ENCODE assay signal across 8 cellular contexts in the genomic region with DNA sequence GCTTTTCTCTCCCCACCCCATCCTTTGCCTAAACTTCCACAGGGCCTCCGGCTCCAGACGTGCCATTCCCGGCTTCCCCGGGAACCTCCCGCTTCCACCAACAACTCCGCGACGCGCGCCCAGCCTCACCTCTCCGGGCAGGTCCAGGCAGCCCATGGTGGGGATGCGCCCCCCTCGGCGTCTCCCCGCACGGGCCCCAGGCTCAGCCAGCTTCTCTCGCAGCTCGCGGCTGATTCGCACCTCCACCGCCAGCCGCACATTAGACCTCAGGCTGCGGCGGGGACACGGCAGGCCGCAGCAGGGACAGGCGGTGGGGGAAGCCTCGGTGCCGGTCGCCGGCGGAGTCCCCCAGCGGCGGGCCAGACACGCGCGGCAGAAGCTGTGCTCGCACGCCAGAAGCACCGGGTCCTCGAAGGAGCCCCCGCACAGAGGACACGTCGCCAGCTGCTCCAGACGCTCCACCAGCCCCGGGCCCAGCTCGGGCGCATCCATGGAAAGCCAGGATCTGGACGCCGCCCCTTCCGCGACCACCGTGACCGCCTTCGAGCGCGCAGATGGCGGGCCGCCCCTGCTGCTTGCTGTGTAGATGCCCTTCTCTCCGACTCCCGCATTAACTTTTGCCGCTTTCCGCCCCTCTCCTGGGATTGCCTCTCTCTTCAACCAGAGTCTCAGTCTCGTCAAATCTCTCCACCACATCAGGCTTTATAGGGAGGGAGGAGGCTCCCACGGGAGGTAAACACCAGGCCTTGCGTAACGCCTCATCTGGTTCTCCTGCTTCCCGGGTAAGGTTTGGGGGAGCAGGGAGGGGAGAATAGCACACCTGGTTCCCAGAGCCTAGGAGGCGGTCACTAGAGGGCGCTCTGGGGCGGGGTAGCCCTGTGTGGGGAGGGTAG. TPM values are rescaled to one million over a fixed set of nuclear protein-coding genes. Genes with fewer than 3 reads are reported as not detected.
A peak's percentile ranks its signal among the peaks of the same experiment; 100 is the strongest.
DNase-seq lines count a peak whose midpoint lies in the region; ATAC-seq and FAIRE-seq lines count a peak whose summit lies in the region.

RNF39 (minus strand) TSS at position 676 of the 893 bp plus-strand sequence; CDS start at position 492, 184 bp downstream.

- intact Hi-C loops in left ventricle myocardium superior (cut with micrococcal nuclease): no loop called here

- no peaks in the 10 kb centered on the region for H3K9me3 ChIP-seq in small intestine (ENCODE audit: control insufficient read depth, low read depth)

- H3K4me1 Mint-ChIP-seq in activated CD4-positive, alpha-beta T cell treated with anti-CD3 and anti-CD28 coated beads, Interleukin-2, amount 10 ng/mL, durations not matched to agents 7 days and 5 days: peaks cover 49% of the 10 kb centered on the region
- H3K4me1 Mint-ChIP-seq in activated T-cell treated with anti-CD3 and anti-CD28 coated beads, Interleukin-2, amount 50 U/mL, for 4 hours (ENCODE audit: low read depth): peaks cover 47% of the 10 kb centered on the region

- peaks cover 17% of the 10 kb centered on the region for H3K36me3 Mint-ChIP-seq in activated CD4-positive, alpha-beta T cell treated with anti-CD3 and anti-CD28 coated beads, Interleukin-2, amount 10 ng/mL, durations not matched to agents 7 days and 5 days (ENCODE audit: low read depth)
- peaks cover 7% of the 10 kb centered on the region for H3K36me3 Mint-ChIP-seq in activated T-cell treated with anti-CD3 and anti-CD28 coated beads, Interleukin-2, amount 50 U/mL, for 4 hours (ENCODE audit: insufficient read depth)

- POLR2A ChIA-PET in activated CD4-positive, alpha-beta T cell treated with anti-CD3 and anti-CD28 coated beads, Interleukin-2, amount 10 ng/mL, durations not matched to agents 7 days and 5 days (lab: Charles Lee): no interaction called here

- no peak within 1 kb of the TSS for H3K27ac ChIP-seq in small intestine (ENCODE audit: low read depth in 1 of 2, low read length in 1 of 2)

- ATAC-seq in activated T-cell treated with anti-CD3 and anti-CD28 coated beads, Interleukin-2, amount 50 U/mL, for 4 hours: peak; percentile 45 to 52
- ATAC-seq in left ventricle myocardium superior (no peak), HG03520 (IDR thresholded peaks at IDR 0.05; ENCODE audit: unreplicated experiment) (no peak), GM21360 (IDR thresholded peaks at IDR 0.05; ENCODE audit: unreplicated experiment) (no peak)

- H3K27me3 Mint-ChIP-seq in activated CD4-positive, alpha-beta T cell treated with anti-CD3 and anti-CD28 coated beads, Interleukin-2, amount 10 ng/mL, durations not matched to agents 7 days and 5 days: peaks cover 81% of the 10 kb centered on the region
- H3K27me3 Mint-ChIP-seq in activated T-cell treated with anti-CD3 and anti-CD28 coated beads, Interleukin-2, amount 50 U/mL, for 4 hours (ENCODE audit: low read depth): peaks cover 54% of the 10 kb centered on the region

- no peak for DNase-seq in activated CD4-positive, alpha-beta T cell treated with anti-CD3 and anti-CD28 coated beads, Interleukin-2, amount 10 ng/mL, durations not matched to agents 7 days and 5 days
- DNase-seq in activated CD4-positive, alpha-beta T cell treated with anti-CD3 and anti-CD28 coated beads, Interleukin-2, amount 50 U/mL, for 4 hours: no peak
- DNase-seq in activated T-cell treated with anti-CD3 and anti-CD28 coated beads, Interleukin-2, amount 50 U/mL, for 4 hours: no peak
- DNase-seq in left ventricle myocardium superior (peak; percentile 31), small intestine (peak; percentile 48), midbrain (lab: John Stamatoyannopoulos, UW) (no peak)

- CTCF ChIA-PET in activated CD4-positive, alpha-beta T cell treated with anti-CD3 and anti-CD28 coated beads, Interleukin-2, amount 10 ng/mL, durations not matched to agents 7 days and 5 days (lab: Charles Lee): interaction anchor here (0.5 to 1.7 kb wide), 5 partner anchors 9 to 1324 kb away, joined by 3 to 5 read pairs (median 4); partner anchors contain the start of gene PPP1R11

- peaks cover 6% of the 10 kb centered on the region in 2 donors for H3K4me1 ChIP-seq in small intestine (ENCODE audit: control insufficient read depth in 2 of 2, insufficient read depth in 1 of 2, low read depth in 1 of 2, low read length in 1 of 2)

- peak within 1 kb of the TSS; percentile 15 for H3K27ac Mint-ChIP-seq in activated CD4-positive, alpha-beta T cell treated with anti-CD3 and anti-CD28 coated beads, Interleukin-2, amount 10 ng/mL, durations not matched to agents 7 days and 5 days

- FAIRE-seq in small intestine (lab: Jason Lieb, UNC): no peak

- no peaks in the 10 kb centered on the region for H3K9me3 Mint-ChIP-seq in activated CD4-positive, alpha-beta T cell treated with anti-CD3 and anti-CD28 coated beads, Interleukin-2, amount 10 ng/mL, durations not matched to agents 7 days and 5 days
- H3K9me3 Mint-ChIP-seq in activated T-cell treated with anti-CD3 and anti-CD28 coated beads, Interleukin-2, amount 50 U/mL, for 4 hours: no peaks in the 10 kb centered on the region

- peaks cover 0 to 14% of the 10 kb centered on the region in 2 donors for H3K27me3 ChIP-seq in small intestine (ENCODE audit: control insufficient read depth in 2 of 2, insufficient read depth in 2 of 2, low read length in 2 of 2)

- peak within 1 kb of the TSS in 1 of 2 donors; percentile 38 for H3K4me3 ChIP-seq in small intestine (ENCODE audit: low read depth in 1 of 2, low read length in 2 of 2)

- H3K36me3 ChIP-seq in small intestine (ENCODE audit: control insufficient read depth in 2 of 2, insufficient read depth in 2 of 2, low read length in 2 of 2): no peaks in the 10 kb centered on the region

- WGBS in small intestine, 3 donors: 1 to 3% (median 2%) methylated on average over 67 to 71 of the region's 71 CpGs

- H3K4me3 Mint-ChIP-seq in activated CD4-positive, alpha-beta T cell treated with anti-CD3 and anti-CD28 coated beads, Interleukin-2, amount 10 ng/mL, durations not matched to agents 7 days and 5 days: peak within 1 kb of the TSS; percentile 18
- H3K4me3 Mint-ChIP-seq in activated T-cell treated with anti-CD3 and anti-CD28 coated beads, Interleukin-2, amount 50 U/mL, for 4 hours: peak within 1 kb of the TSS; percentile 51

RNA-seq across cellular contexts. Expression of gene RNF39, which starts in this region (rescaled TPM):
- not detected for total RNA-seq in activated CD4-positive, alpha-beta T cell treated with anti-CD3 and anti-CD28 coated beads, Interleukin-2, amount 10 ng/mL, durations not matched to agents 7 days and 5 days
- total RNA-seq in activated T-cell treated with anti-CD3 and anti-CD28 coated beads, Interleukin-2, amount 50 U/mL, for 4 hours: not detected
- not detected for total RNA-seq in left ventricle myocardium superior
- polyA plus RNA-seq in small intestine: under 1 TPM; 0.18 to 0.27 (median 0.22) TPM

Comparison
In these comparisons a context has a peak if more than half of its experiments do, and no peak if none do; other contexts are left out.
1. Peak in ATAC-seq in activated T-cell treated with anti-CD3 and anti-CD28 coated beads, Interleukin-2, amount 50 U/mL, for 4 hours; RNA of the gene not detected or under 1 TPM.
2. Peak in DNase-seq in left ventricle myocardium superior; RNA of the gene not detected or under 1 TPM.
3. Peak in DNase-seq in small intestine; RNA of the gene not detected or under 1 TPM.